ENCODE assay signal across 8 cellular contexts in genomic region chr1:116504308-116505156, GRCh38.
DNase-seq lines count a peak whose midpoint lies in the region; ATAC-seq and TF ChIP-seq lines count a peak whose summit lies in the region.

No MANE protein-coding gene starts in this region.

- peak overlapping the region; percentile 24; the same call in 1 of the 2 replicates for H3K9ac ChIP-seq in GM23248

- no peaks in the 10 kb centered on the region for H3K27me3 Mint-ChIP-seq in activated CD8-positive, alpha-beta T cell treated with anti-CD3 and anti-CD28 coated beads for 36 hours

- no peaks in the 10 kb centered on the region for H4K20me1 ChIP-seq in GM23248 (ENCODE audit: insufficient read depth)

- H3K27me3 ChIP-seq in GM23248 (replicated peaks; ENCODE audit: insufficient read depth) (no peaks in the 10 kb centered on the region), psoas muscle (ENCODE audit: insufficient read depth in 3 of 3, low read length in 2 of 3) (no peaks in the 10 kb centered on the region)

- POLR2A ChIA-PET in activated CD8-positive, alpha-beta T cell treated with anti-CD3 and anti-CD28 coated beads for 36 hours (lab: Charles Lee), result interaction anchor here (1.1 to 1.8 kb wide), 6 partner anchors 9 to 556 kb away, joined by 3 to 8 read pairs (median 4); no protein-coding TSS in a partner anchor

- H3K4me2 ChIP-seq in GM23248 (ENCODE audit: unreplicated experiment), result no peak overlapping the region

- H3K27ac ChIP-seq in GM23248, result peak overlapping the region; percentile 46
- H3K27ac ChIP-seq in psoas muscle, result no peak overlapping the region

- in situ Hi-C loops in GM23248 (cut with MboI), result no loop called here

- peak overlapping the region; percentile 13 for H3K4me3 Mint-ChIP-seq in activated CD8-positive, alpha-beta T cell treated with anti-CD3 and anti-CD28 coated beads for 36 hours

- 74% methylated on average over 8 of the region's 8 CpGs for WGBS in GM23248 (ENCODE audit: low coverage in 1 of 2, low lambda C conversion rate in 2 of 2, missing lambda C conversion rate in 2 of 2), 2 experiments
- whole genome bisulfite sequencing in psoas muscle, 3 donors, result 72 to 82% (median 78%) methylated on average over 8 of the region's 8 CpGs

- peaks cover 22% of the 10 kb centered on the region for H3F3A ChIP-seq in GM23248 (ENCODE audit: insufficient read depth)

- TF ChIP-seq POLR2A in erythroblast (IDR thresholded peaks at IDR 0.05; ENCODE audit: low read length), result peak; percentile 89

- H3K9me3 ChIP-seq in GM23248 (ENCODE audit: low read depth) (no peaks in the 10 kb centered on the region), psoas muscle (no peaks in the 10 kb centered on the region)

- intact Hi-C loops in activated CD8-positive, alpha-beta T cell treated with anti-CD3 and anti-CD28 coated beads for 36 hours (cut with micrococcal nuclease), result loop anchor here (5.0 kb wide), 1 partner anchor 53 kb away; no protein-coding TSS in a partner anchor
- intact Hi-C loops in psoas muscle (cut with DNase I), result no loop called here

- peaks cover 62% of the 10 kb centered on the region for H3K4me1 Mint-ChIP-seq in activated CD8-positive, alpha-beta T cell treated with anti-CD3 and anti-CD28 coated beads for 36 hours (ENCODE audit: low read depth)

- CTCF ChIA-PET in activated CD8-positive, alpha-beta T cell treated with anti-CD3 and anti-CD28 coated beads for 36 hours (lab: Charles Lee), result interaction anchor here (0.8 to 4.0 kb wide), 8 partner anchors 11 to 366 kb away, joined by 3 to 22 read pairs (median 4); no protein-coding TSS in a partner anchor

- peak overlapping the region; percentile 95 for H3K27ac Mint-ChIP-seq in activated CD8-positive, alpha-beta T cell treated with anti-CD3 and anti-CD28 coated beads for 36 hours

- DNase-seq in EL (peak; percentile 86), GM23248 (peak; percentile 81), M059J (ENCODE audit: low read depth) (peak; percentile 92), erythroblast (lab: John Stamatoyannopoulos, UW) (peak; percentile 97 to 98), psoas muscle (peak; percentile 58 to 70), NCI-H2029 (lab: John Stamatoyannopoulos, UW) (no peak), NCI-H1436 treated with DMSO at 0.1 percent for 48 hours (lab: John Stamatoyannopoulos, UW) (no peak)
- peak; percentile 96 for DNase-seq in activated CD8-positive, alpha-beta T cell treated with anti-CD3 and anti-CD28 coated beads for 36 hours

- ATAC-seq in activated CD8-positive, alpha-beta T cell treated with anti-CD3 and anti-CD28 coated beads for 36 hours, result peak; percentile 90
- peak; percentile 81 to 85 (median 84) for ATAC-seq in psoas muscle

- no peak for TF ChIP-seq CTCF in activated CD8-positive, alpha-beta T cell treated with anti-CD3 and anti-CD28 coated beads for 36 hours (IDR thresholded peaks at IDR 0.05)
- TF ChIP-seq CTCF in psoas muscle (IDR thresholded peaks at IDR 0.05), result no peak

- H3K36me3 Mint-ChIP-seq in activated CD8-positive, alpha-beta T cell treated with anti-CD3 and anti-CD28 coated beads for 36 hours (ENCODE audit: low read depth), result no peaks in the 10 kb centered on the region

- H3K4me3 ChIP-seq in GM23248, result no peak overlapping the region
- no peak overlapping the region for H3K4me3 ChIP-seq in psoas muscle

- H3K9me2 ChIP-seq in GM23248 (ENCODE audit: insufficient read depth), result no peaks in the 10 kb centered on the region

- peaks cover 29% of the 10 kb centered on the region for H3K4me1 ChIP-seq in GM23248 (ENCODE audit: insufficient read depth)
- H3K4me1 ChIP-seq in psoas muscle, result no peaks in the 10 kb centered on the region

- H3K36me3 ChIP-seq in GM23248 (ENCODE audit: low read depth) (no peaks in the 10 kb centered on the region), psoas muscle (ENCODE audit: insufficient read depth in 1 of 2, low read depth in 1 of 2) (no peaks in the 10 kb centered on the region)

- H3K9me3 Mint-ChIP-seq in activated CD8-positive, alpha-beta T cell treated with anti-CD3 and anti-CD28 coated beads for 36 hours, result no peaks in the 10 kb centered on the region

- no peaks in the 10 kb centered on the region for H3K79me2 ChIP-seq in GM23248 (ENCODE audit: insufficient read depth)

- H2AFZ ChIP-seq in GM23248, result peak overlapping the region; percentile 58

Comparison
In these comparisons a context has a peak if more than half of its experiments do, and no peak if none do; other contexts are left out.
1. DNase-seq: peak in EL (single experiment), GM23248 (single experiment), M059J (single experiment), activated CD8-positive, alpha-beta T cell treated with anti-CD3 and anti-CD28 coated beads for 36 hours (single experiment), erythroblast (2 of 2) and psoas muscle (2 of 2); none in NCI-H2029 (single experiment) and NCI-H1436 treated with DMSO at 0.1 percent for 48 hours (single experiment).